Comparison of ENCODE assay signal across 11 cellular contexts in genomic region chr11:1073261-1073724, GRCh38. TPM values are rescaled to one million over a fixed set of nuclear protein-coding genes. Genes with fewer than 3 reads are reported as not detected.
DNase-seq lines count a peak whose midpoint lies in the region; ATAC-seq, FAIRE-seq and TF ChIP-seq lines count a peak whose summit lies in the region.
"Had no signal": no experiment of that assay in that cellular context is flagged by ENCODE, and none has a peak within 500 bp of the region (broad histone marks: within the 10 kb centered on the region; RNA-seq: fewer than 3 reads in every experiment).

No MANE protein-coding gene starts in this region.

- H3K36me3 Mint-ChIP-seq in WTC11, result no peaks in the 10 kb centered on the region

- H3K27me3 Mint-ChIP-seq in WTC11 (ENCODE audit: low read depth), result no peaks in the 10 kb centered on the region; the same call in 1 of the 2 replicates

- peaks cover 3% of the 10 kb centered on the region; the same call in 1 of the 2 replicates for H3K9me3 Mint-ChIP-seq in WTC11
- H3K9me3 Mint-ChIP-seq: dendritic cell treated with granulocyte-macrophage colony-stimulating factor and Interleukin-4, amounts not matched to agents 40 ng/mL and 50 ng/mL, for 4 days had no signal

- H3K36me3 ChIP-seq in kidney (ENCODE audit: control insufficient read depth in 1 of 2, insufficient read depth in 2 of 2, low read length in 2 of 2) (no peaks in the 10 kb centered on the region), upper lobe of left lung (no peaks in the 10 kb centered on the region)
- H3K36me3 ChIP-seq: tibial nerve had no signal

- TF ChIP-seq CTCF in WTC11 (IDR thresholded peaks at IDR 0.05), result no peak
- no peak for TF ChIP-seq CTCF in kidney (IDR thresholded peaks at IDR 0.05; ENCODE audit: borderline replicate concordance, extremely low read depth, insufficient read depth)
- TF ChIP-seq CTCF in upper lobe of left lung (IDR thresholded peaks at IDR 0.05), result no peak
- TF ChIP-seq CTCF in D721Med (IDR thresholded peaks at IDR 0.05; ENCODE audit: insufficient read depth, missing control alignments), result no peak

- H3K27ac ChIP-seq in kidney (ENCODE audit: low read depth in 2 of 2, low read length in 2 of 2), result no peak overlapping the region
- H3K27ac ChIP-seq in upper lobe of left lung, result no peak overlapping the region

- POLR2A ChIA-PET in WTC11 (lab: Charles Lee), result no interaction called here

- DNase-seq in activated CD4-positive, CD25-positive, alpha-beta regulatory T cell treated with anti-CD3 and anti-CD28 coated beads, Interleukin-2, amount 50 U/mL, for 72 hours, result peak; percentile 20
- DNase-seq in WTC11 (ENCODE audit: low spot score) (peak; percentile 13), kidney (peak; percentile 93), upper lobe of left lung (peak; percentile 62 to 76), D721Med (ENCODE audit: insufficient read length, low spot score) (no peak), SKM-1 treated with dmso at 0.1 percent for 144 hours (lab: John Stamatoyannopoulos, UW; ENCODE audit: unreplicated experiment) (no peak)

- no peak overlapping the region for H3K9ac ChIP-seq in kidney (ENCODE audit: low read length in 2 of 2)

- CTCF ChIA-PET in WTC11 (lab: Charles Lee), result no interaction called here

- no peak overlapping the region for H3K4me3 Mint-ChIP-seq in WTC11
- H3K4me3 Mint-ChIP-seq: dendritic cell treated with granulocyte-macrophage colony-stimulating factor and Interleukin-4, amounts not matched to agents 40 ng/mL and 50 ng/mL, for 4 days had no signal

- H3K4me1 ChIP-seq in kidney (ENCODE audit: control insufficient read depth in 1 of 2, insufficient read depth in 1 of 2, low read depth in 1 of 2, low read length in 2 of 2), result no peaks in the 10 kb centered on the region
- H3K4me1 ChIP-seq in upper lobe of left lung, result peaks cover 9 to 15% (median 13%) of the 10 kb centered on the region in 4 donors

- ATAC-seq in activated CD4-positive, CD25-positive, alpha-beta regulatory T cell treated with anti-CD3 and anti-CD28 coated beads, Interleukin-2, amount 50 U/mL, for 24 hours, result no peak
- ATAC-seq in WTC11 (no peak), upper lobe of left lung (ENCODE audit: low FRiP score in 2 of 2) (peak; percentile 32 to 61), GM19351 (IDR thresholded peaks at IDR 0.05; ENCODE audit: unreplicated experiment) (no peak)

- no peak for FAIRE-seq in kidney (lab: Jason Lieb, UNC)
- FAIRE-seq in D721Med (lab: Jason Lieb, UNC), result no peak

- intact Hi-C loops in kidney (cut with DNase I), result no loop called here

- WGBS in upper lobe of left lung, 2 donors, result 30% methylated on average over 11 of the region's 13 CpGs; no CpG with 5 or more reads in 1 of the 2 donors

- no peaks in the 10 kb centered on the region for H3K27me3 ChIP-seq in upper lobe of left lung

- H3K9me3 ChIP-seq in kidney (ENCODE audit: control insufficient read depth in 1 of 2, low read length in 2 of 2), result no peaks in the 10 kb centered on the region
- no peaks in the 10 kb centered on the region for H3K9me3 ChIP-seq in upper lobe of left lung
- H3K9me3 ChIP-seq: tibial nerve had no signal

- no peak for TF ChIP-seq EP300 in upper lobe of left lung (IDR thresholded peaks at IDR 0.05)

- H3K4me1 Mint-ChIP-seq in WTC11, result no peaks in the 10 kb centered on the region

- no peak for TF ChIP-seq POLR2A in upper lobe of left lung (IDR thresholded peaks at IDR 0.05)

- no peak overlapping the region for H3K27ac Mint-ChIP-seq in WTC11
- H3K27ac Mint-ChIP-seq: dendritic cell treated with granulocyte-macrophage colony-stimulating factor and Interleukin-4, amounts not matched to agents 40 ng/mL and 50 ng/mL, for 4 days had no signal

- no peak overlapping the region for H3K4me3 ChIP-seq in kidney (ENCODE audit: low read length in 2 of 2)
- H3K4me3 ChIP-seq in upper lobe of left lung, result no peak overlapping the region
- H3K4me3 ChIP-seq: tibial nerve had no signal

TF ChIP-seq in WTC11, 78 proteins besides CTCF, POLR2A, EP300 and RAD21:
- TF ChIP-seq USF1 (CRISPR knock-in tag; IDR thresholded peaks at IDR 0.05), result no peak
- TF ChIP-seq OVOL2 (CRISPR knock-in tag; IDR thresholded peaks at IDR 0.05; ENCODE audit: borderline replicate concordance), result no peak
- TF ChIP-seq ESRRA (CRISPR knock-in tag; IDR thresholded peaks at IDR 0.05; ENCODE audit: borderline replicate concordance), result no peak
- no peak for TF ChIP-seq ZNF232 (CRISPR knock-in tag; IDR thresholded peaks at IDR 0.05)
- TF ChIP-seq NR3C1 (CRISPR knock-in tag; conservative IDR thresholded peaks at IDR 0.05; ENCODE audit: low read depth), result no peak
- no peak for TF ChIP-seq KAT7 (CRISPR knock-in tag; IDR thresholded peaks at IDR 0.05; ENCODE audit: borderline replicate concordance)
- TF ChIP-seq STAT6 (CRISPR knock-in tag; conservative IDR thresholded peaks at IDR 0.05; ENCODE audit: low read depth), result no peak
TF ChIP-seq in WTC11: peak in this region for 0.

RNA-seq across cellular contexts. Expression of gene MUC2, which starts 1.4 kb away (rescaled TPM):
- total RNA-seq in WTC11 (2021) (0.07 to 0.60 TPM (median 0.22 TPM) in 3 replicates), kidney (not detected), upper lobe of left lung (under 1 TPM in 2 of 6 donors, not detected in 4; 0.11 to 0.84 TPM)
- polyA plus RNA-seq in kidney (ENCODE audit: insufficient read depth, low read depth, low replicate concordance), result not detected
- total RNA-seq: tibial nerve had no signal
- polyA plus RNA-seq: BJ had no signal

RNA-seq across cellular contexts. Expression of gene MUC6, which starts 36.8 kb away (rescaled TPM):
- total RNA-seq in WTC11 (2021) (0.05 to 0.13 TPM (median 0.07 TPM) in 3 replicates), kidney (3.0 TPM), upper lobe of left lung (1 to 10 TPM in 1 of 6 donors, under 1 TPM in 2, not detected in 3; 0.06 to 4.2 (median 0.51) TPM)
- polyA plus RNA-seq in kidney (ENCODE audit: insufficient read depth, low read depth, low replicate concordance), result 1.1 TPM
- polyA plus RNA-seq: BJ had no signal

Comparison
In these comparisons a context has a peak if more than half of its experiments do, and no peak if none do; other contexts are left out.
1. DNase-seq: peak in activated CD4-positive, CD25-positive, alpha-beta regulatory T cell treated with anti-CD3 and anti-CD28 coated beads, Interleukin-2, amount 50 U/mL, for 72 hours (single experiment), WTC11 (single experiment), kidney (single experiment) and upper lobe of left lung (2 of 2); none in D721Med (single experiment) and SKM-1 treated with dmso at 0.1 percent for 144 hours (single experiment).
2. ATAC-seq: peak in upper lobe of left lung (2 of 2); none in activated CD4-positive, CD25-positive, alpha-beta regulatory T cell treated with anti-CD3 and anti-CD28 coated beads, Interleukin-2, amount 50 U/mL, for 24 hours (0 of 2), WTC11 (single experiment) and GM19351 (single experiment).